ENCODE assay signal across 8 cellular contexts in the genomic region with DNA sequence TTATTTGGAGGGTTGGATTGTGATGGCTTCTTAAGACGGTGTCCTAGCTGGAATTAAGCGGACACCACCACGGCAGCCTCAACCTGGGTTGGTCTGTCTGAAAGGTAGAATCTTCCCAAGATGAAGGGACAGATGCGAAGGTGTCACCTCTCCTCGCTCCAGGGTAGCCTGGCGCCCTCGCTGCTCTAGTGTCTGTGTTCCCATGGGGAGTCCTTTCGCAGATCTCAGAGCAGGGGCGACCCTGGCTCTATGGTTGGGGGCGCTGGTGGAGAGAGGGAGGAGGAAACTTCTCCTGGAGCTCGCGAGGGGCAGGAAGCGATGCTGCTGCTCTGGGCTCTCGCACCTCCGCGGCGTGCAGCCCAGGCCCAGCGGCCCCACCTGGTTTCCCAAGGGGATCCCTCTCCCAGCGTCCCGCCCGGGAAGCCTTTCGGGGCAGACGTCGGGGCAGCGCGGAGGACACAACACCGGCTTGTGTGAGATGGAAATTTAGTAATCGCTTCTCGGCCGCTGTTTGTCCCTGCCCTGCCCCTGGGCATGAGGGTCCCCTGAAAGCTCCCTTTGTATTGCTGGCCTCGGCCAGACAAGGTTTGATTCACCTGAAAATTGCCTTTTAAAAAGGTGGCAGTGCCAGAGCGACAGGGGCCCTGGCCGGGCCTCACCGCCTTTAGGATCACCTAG. TPM values are rescaled to one million over a fixed set of nuclear protein-coding genes. Genes with fewer than 3 reads are reported as not detected.
A peak's percentile ranks its signal among the peaks of the same experiment; 100 is the strongest.
DNase-seq lines count a peak whose midpoint lies in the region; ATAC-seq and TF ChIP-seq lines count a peak whose summit lies in the region.

No MANE protein-coding gene starts in this region.

- no peak for TF ChIP-seq CTCF in CD14-positive monocyte (IDR thresholded peaks at IDR 0.05)
- TF ChIP-seq CTCF in RWPE2 (IDR thresholded peaks at IDR 0.05; ENCODE audit: poor library complexity, severe bottlenecking), result no peak
- TF ChIP-seq CTCF in left ventricle myocardium inferior (IDR thresholded peaks at IDR 0.05; ENCODE audit: borderline replicate concordance), result no peak

- H3K36me3 ChIP-seq in RWPE2 (ENCODE audit: low read depth), result no peaks in the 10 kb centered on the region
- no peaks in the 10 kb centered on the region for H3K36me3 ChIP-seq in left ventricle myocardium inferior

- no peak overlapping the region for H3K27ac Mint-ChIP-seq in CD14-positive monocyte
- H3K27ac Mint-ChIP-seq in stimulated activated effector memory CD8-positive, alpha-beta T cell treated with anti-CD3 and anti-CD28 coated beads, Interleukin-12 subunit alpha, Interleukin-12 subunit beta, amount 100 ng/mL, for 72 hours, result no peak overlapping the region

- H3K27me3 ChIP-seq in RWPE2 (ENCODE audit: insufficient read depth, poor library complexity, severe bottlenecking), result peaks cover 80% of the 10 kb centered on the region
- peaks cover 97% of the 10 kb centered on the region for H3K27me3 ChIP-seq in left ventricle myocardium inferior (ENCODE audit: low read depth)

- peaks cover 70 to 81% (median 75%) of the 10 kb centered on the region in 3 donors for H3K27me3 Mint-ChIP-seq in CD14-positive monocyte (ENCODE audit: low read depth in 3 of 3)

- H3K9me3 ChIP-seq in RWPE2 (ENCODE audit: severe bottlenecking) (no peaks in the 10 kb centered on the region), left ventricle myocardium inferior (replicated peaks) (no peaks in the 10 kb centered on the region)

- H3K36me3 Mint-ChIP-seq in CD14-positive monocyte, result peaks cover 1 to 3% of the 10 kb centered on the region in 2 donors
- H3K36me3 Mint-ChIP-seq in stimulated activated effector memory CD8-positive, alpha-beta T cell treated with anti-CD3 and anti-CD28 coated beads, Interleukin-12 subunit alpha, Interleukin-12 subunit beta, amount 100 ng/mL, for 72 hours, result no peaks in the 10 kb centered on the region

- H3K4me1 ChIP-seq in RWPE2 (ENCODE audit: insufficient read depth, poor library complexity, severe bottlenecking) (no peaks in the 10 kb centered on the region), left ventricle myocardium inferior (peaks cover 37% of the 10 kb centered on the region)

- H3K4me3 ChIP-seq in RWPE2 (ENCODE audit: severe bottlenecking) (no peak overlapping the region), left ventricle myocardium inferior (peak overlapping the region; percentile 66)

- H3K27ac ChIP-seq in RWPE2 (ENCODE audit: poor library complexity, severe bottlenecking), result no peak overlapping the region
- H3K27ac ChIP-seq in left ventricle myocardium inferior (replicated peaks), result no peak overlapping the region

- peak overlapping the region in 1 of 2 donors; percentile 80 for H3K4me3 Mint-ChIP-seq in CD14-positive monocyte
- H3K4me3 Mint-ChIP-seq in stimulated activated effector memory CD8-positive, alpha-beta T cell treated with anti-CD3 and anti-CD28 coated beads, Interleukin-12 subunit alpha, Interleukin-12 subunit beta, amount 100 ng/mL, for 72 hours, result no peak overlapping the region

- H3K9me3 Mint-ChIP-seq in CD14-positive monocyte, result peaks cover 3 to 12% (median 8%) of the 10 kb centered on the region in 7 donors
- no peaks in the 10 kb centered on the region for H3K9me3 Mint-ChIP-seq in stimulated activated effector memory CD8-positive, alpha-beta T cell treated with anti-CD3 and anti-CD28 coated beads, Interleukin-12 subunit alpha, Interleukin-12 subunit beta, amount 100 ng/mL, for 72 hours

- intact Hi-C loops in CD14-positive monocyte (cut with micrococcal nuclease), result loop anchor here in 1 of 2 donors (10.0 kb wide), 1 partner anchor 315 kb away; no protein-coding TSS in a partner anchor
- intact Hi-C loops in left ventricle myocardium inferior (cut with micrococcal nuclease), result no loop called here

- peaks cover 26% of the 10 kb centered on the region for H3K4me1 Mint-ChIP-seq in CD14-positive monocyte
- peaks cover 17% of the 10 kb centered on the region for H3K4me1 Mint-ChIP-seq in stimulated activated effector memory CD8-positive, alpha-beta T cell treated with anti-CD3 and anti-CD28 coated beads, Interleukin-12 subunit alpha, Interleukin-12 subunit beta, amount 100 ng/mL, for 72 hours

- ATAC-seq in GM19438 (IDR thresholded peaks at IDR 0.05; ENCODE audit: low read depth, unreplicated experiment), result peak; percentile 3
- ATAC-seq in RWPE2 (ENCODE audit: low read depth), result peak; percentile 4; the same call in 1 of the 3 replicates
- peak; percentile 14 for ATAC-seq in stimulated activated effector memory CD8-positive, alpha-beta T cell treated with anti-CD3 and anti-CD28 coated beads, Interleukin-12 subunit alpha, Interleukin-12 subunit beta, amount 100 ng/mL, for 72 hours
- no peak for ATAC-seq in HG02884 (IDR thresholded peaks at IDR 0.05; ENCODE audit: unreplicated experiment)

- DNase-seq in CD14-positive monocyte (ENCODE audit: low spot score) (peak; percentile 44), RWPE2 (ENCODE audit: low spot score) (no peak), left ventricle myocardium inferior (no peak), AG08395 (ENCODE audit: low spot score) (no peak)
- peak in 1 of 2 donors; percentile 49 for DNase-seq in stimulated activated effector memory CD8-positive, alpha-beta T cell treated with anti-CD3 and anti-CD28 coated beads, Interleukin-12 subunit alpha, Interleukin-12 subunit beta, amount 100 ng/mL, for 72 hours (ENCODE audit: low spot score in 2 of 2)
- no peak for DNase-seq in effector CD4-positive, alpha-beta T cell

RNA-seq across cellular contexts. Expression of a gene that starts 1.8 kb away (rescaled TPM):
- not detected for polyA plus RNA-seq in CD14-positive monocyte
- total RNA-seq in left ventricle myocardium inferior, result 0.27 TPM
